Comparison of ENCODE assay signal across 19 cellular contexts in the genomic region with DNA sequence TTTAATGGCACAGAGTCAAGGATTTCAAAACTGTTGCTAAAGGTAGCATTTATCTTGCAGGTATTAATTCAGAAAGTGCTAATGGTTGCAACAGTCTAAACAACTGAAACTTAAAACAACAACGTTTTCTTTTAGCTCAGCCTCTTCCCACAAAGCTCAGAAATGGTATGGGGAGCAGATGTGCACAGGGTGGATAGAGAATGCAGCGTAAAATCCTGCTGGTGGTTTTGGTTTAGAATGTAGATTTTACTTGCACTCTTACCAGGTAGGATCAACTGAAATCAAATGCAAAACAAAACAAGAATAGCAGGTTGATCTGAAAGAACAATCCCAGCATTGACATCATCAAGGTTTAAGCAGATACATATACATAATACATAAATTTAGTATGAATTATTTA. TPM values are rescaled to one million over a fixed set of nuclear protein-coding genes. Genes with fewer than 3 reads are reported as not detected.
DNase-seq lines count a peak whose midpoint lies in the region; ATAC-seq and TF ChIP-seq lines count a peak whose summit lies in the region.
"Had no signal": no experiment of that assay in that cellular context is flagged by ENCODE, and none has a peak within 500 bp of the region (broad histone marks: within the 10 kb centered on the region; RNA-seq: fewer than 3 reads in every experiment).

No MANE protein-coding gene starts in this region.

- H3K4me3 Mint-ChIP-seq in activated naive CD4-positive, alpha-beta T cell treated with anti-CD3 and anti-CD28 coated beads for 36 hours, result no peak overlapping the region
- H3K4me3 Mint-ChIP-seq in T-helper 17 cell, result peak overlapping the region; percentile 68
- no peak overlapping the region for H3K4me3 Mint-ChIP-seq in HFFc6
- H3K4me3 Mint-ChIP-seq: activated B cell treated with CpG ODN at 0.5 μM for 24 hours, CD14-positive monocyte had no signal

- no peaks in the 10 kb centered on the region for H3K27me3 Mint-ChIP-seq in activated naive CD4-positive, alpha-beta T cell treated with anti-CD3 and anti-CD28 coated beads for 36 hours (ENCODE audit: low read depth)
- H3K27me3 Mint-ChIP-seq in T-helper 17 cell, result no peaks in the 10 kb centered on the region
- no peaks in the 10 kb centered on the region for H3K27me3 Mint-ChIP-seq in HFFc6 (ENCODE audit: insufficient read depth)
- H3K27me3 Mint-ChIP-seq: activated B cell treated with CpG ODN at 0.5 μM for 24 hours had no signal

- no peaks in the 10 kb centered on the region for H3K9me3 ChIP-seq in T-helper 17 cell (ENCODE audit: control insufficient read depth, low read length, poor library complexity, severe bottlenecking)
- H3K9me3 ChIP-seq: left lung had no signal

- no peak for DNase-seq in activated naive CD4-positive, alpha-beta T cell treated with anti-CD3 and anti-CD28 coated beads, Interleukin-2, amount 50 U/mL, for 72 hours (ENCODE audit: low spot score in 2 of 2)
- DNase-seq in activated naive CD4-positive, alpha-beta T cell treated with anti-CD3 and anti-CD28 coated beads for 36 hours, result no peak
- no peak for DNase-seq in T-helper 17 cell
- no peak for DNase-seq in caudate nucleus (lab: John Stamatoyannopoulos, UW)
- DNase-seq in HFFc6, result no peak
- DNase-seq in NCI-H146 (lab: John Stamatoyannopoulos, UW), result no peak
- DNase-seq: activated B cell treated with CpG ODN at 0.5 μM for 24 hours, DMS53, H7, head of caudate nucleus, KG1, left lung, midbrain, NCI-H2081, posterior cingulate gyrus had no signal

- H3K4me1 Mint-ChIP-seq in activated naive CD4-positive, alpha-beta T cell treated with anti-CD3 and anti-CD28 coated beads for 36 hours (ENCODE audit: low read depth), result peaks cover 61% of the 10 kb centered on the region
- peaks cover 45% of the 10 kb centered on the region for H3K4me1 Mint-ChIP-seq in T-helper 17 cell
- peaks cover 13% of the 10 kb centered on the region for H3K4me1 Mint-ChIP-seq in HFFc6 (ENCODE audit: low read depth)

- CTCF ChIA-PET in activated naive CD4-positive, alpha-beta T cell treated with anti-CD3 and anti-CD28 coated beads for 36 hours (lab: Charles Lee), result interaction anchor here (0.9 to 9.4 kb wide), 7 partner anchors 9 to 361 kb away, joined by 3 to 112 read pairs (median 11); no protein-coding TSS in a partner anchor

- no peaks in the 10 kb centered on the region for H3K9me3 Mint-ChIP-seq in activated naive CD4-positive, alpha-beta T cell treated with anti-CD3 and anti-CD28 coated beads, Interleukin-2, amount 50 U/mL, for 72 hours
- H3K9me3 Mint-ChIP-seq in activated naive CD4-positive, alpha-beta T cell treated with anti-CD3 and anti-CD28 coated beads for 36 hours, result no peaks in the 10 kb centered on the region
- no peaks in the 10 kb centered on the region for H3K9me3 Mint-ChIP-seq in HFFc6
- H3K9me3 Mint-ChIP-seq: activated B cell treated with CpG ODN at 0.5 μM for 24 hours, CD14-positive monocyte had no signal

- peak overlapping the region; percentile 79 for H3K27ac ChIP-seq in caudate nucleus (ENCODE audit: low read depth, low read length)
- H3K27ac ChIP-seq: left lung had no signal

- peak overlapping the region; percentile 32 to 65 for H3K27ac Mint-ChIP-seq in activated naive CD4-positive, alpha-beta T cell treated with anti-CD3 and anti-CD28 coated beads, Interleukin-2, amount 50 U/mL, for 72 hours
- no peak overlapping the region for H3K27ac Mint-ChIP-seq in activated naive CD4-positive, alpha-beta T cell treated with anti-CD3 and anti-CD28 coated beads for 36 hours
- H3K27ac Mint-ChIP-seq in T-helper 17 cell (peak overlapping the region; percentile 93), HFFc6 (no peak overlapping the region)

- peaks cover 15 to 25% of the 10 kb centered on the region in 2 donors for H3K36me3 Mint-ChIP-seq in activated naive CD4-positive, alpha-beta T cell treated with anti-CD3 and anti-CD28 coated beads, Interleukin-2, amount 50 U/mL, for 72 hours
- no peaks in the 10 kb centered on the region for H3K36me3 Mint-ChIP-seq in activated naive CD4-positive, alpha-beta T cell treated with anti-CD3 and anti-CD28 coated beads for 36 hours (ENCODE audit: low read depth)
- H3K36me3 Mint-ChIP-seq in T-helper 17 cell (ENCODE audit: low read depth), result no peaks in the 10 kb centered on the region
- no peaks in the 10 kb centered on the region for H3K36me3 Mint-ChIP-seq in HFFc6 (ENCODE audit: low read depth)

- intact Hi-C loops in activated naive CD4-positive, alpha-beta T cell treated with anti-CD3 and anti-CD28 coated beads for 36 hours (cut with micrococcal nuclease), result loop anchor here (1.0 kb wide), 1 partner anchor 18 kb away; no protein-coding TSS in a partner anchor

- no peak for ATAC-seq in activated naive CD4-positive, alpha-beta T cell treated with anti-CD3 and anti-CD28 coated beads, Interleukin-2, amount 50 U/mL, for 72 hours
- ATAC-seq in T-helper 17 cell (no peak), GM19023 (IDR thresholded peaks at IDR 0.05; ENCODE audit: unreplicated experiment) (no peak)
- ATAC-seq in activated CD4-positive, CD25-positive, alpha-beta regulatory T cell treated with anti-CD3 and anti-CD28 coated beads, Interleukin-2, amount 50 U/mL, for 24 hours, result no peak
- ATAC-seq: left lung, sciatic nerve had no signal

- no peak for TF ChIP-seq CTCF in HFFc6 (IDR thresholded peaks at IDR 0.05)

RNA-seq across cellular contexts. Expression of gene LRRC8C, which starts 3.8 kb away (rescaled TPM):
- 10 to 100 TPM; 27.0 to 31.7 TPM for total RNA-seq in activated naive CD4-positive, alpha-beta T cell treated with anti-CD3 and anti-CD28 coated beads, Interleukin-2, amount 50 U/mL, for 72 hours
- total RNA-seq in activated naive CD4-positive, alpha-beta T cell treated with anti-CD3 and anti-CD28 coated beads for 36 hours, result 10 to 100 TPM; 13.6 TPM
- total RNA-seq in T-helper 17 cell, result 10 to 100 TPM; 46.0 to 52.4 TPM
- total RNA-seq in HFFc6 (2021; fragmentation: NEBNext Ultra II Directional; extraction: Animal tissue kit (Norgen Biotek cat#: 25700)), result 10 to 100 TPM in 4 of 6 experiments, 1 to 10 TPM in 2; 5.0 to 13.7 (median 10.9) TPM

Comparison
In these comparisons a context has a peak if more than half of its experiments do, and no peak if none do; other contexts are left out.
1. H3K27ac Mint-ChIP-seq: peak in activated naive CD4-positive, alpha-beta T cell treated with anti-CD3 and anti-CD28 coated beads, Interleukin-2, amount 50 U/mL, for 72 hours (2 of 2) and T-helper 17 cell (single experiment); none in activated naive CD4-positive, alpha-beta T cell treated with anti-CD3 and anti-CD28 coated beads for 36 hours (single experiment) and HFFc6 (single experiment).